ENCODE assay signal across 1 cellular context in the genomic region with DNA sequence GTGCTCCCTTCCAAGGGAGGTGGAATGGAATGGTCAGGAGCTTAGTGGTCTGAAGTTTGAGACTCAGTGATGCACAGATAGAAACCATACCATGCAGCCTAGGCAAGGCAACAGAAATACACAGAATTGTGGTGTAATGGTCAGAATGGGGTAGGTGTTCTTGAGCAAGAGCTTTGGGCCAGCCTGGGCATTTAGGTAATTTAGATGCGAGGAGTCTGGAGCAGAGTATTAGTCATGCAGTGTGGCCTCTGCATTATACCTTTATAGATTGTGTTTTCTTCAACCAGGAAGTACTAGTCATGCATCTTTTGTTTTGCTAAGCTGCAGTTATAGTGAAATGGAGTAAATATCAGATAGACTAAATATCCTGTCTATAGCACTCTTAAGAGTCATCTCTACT.
A peak's percentile ranks its signal among the peaks of the same experiment; 100 is the strongest.
TF ChIP-seq lines count a peak whose summit lies in the region.

No MANE protein-coding gene starts in this region.

TF ChIP-seq in IMR-90, 13 proteins besides CTCF, POLR2A, EP300 and RAD21:
- TF ChIP-seq ELK1 (IDR thresholded peaks at IDR 0.05; ENCODE audit: borderline replicate concordance, low read depth, low read length): no peak
- TF ChIP-seq CEBPB (IDR thresholded peaks at IDR 0.05; ENCODE audit: low read depth, low read length): peak; percentile 95
- peak; percentile 58 for TF ChIP-seq FOS (IDR thresholded peaks at IDR 0.05; ENCODE audit: low read depth, low read length)
